1 cellular context compared by ENCODE assay signal in the genomic region with DNA sequence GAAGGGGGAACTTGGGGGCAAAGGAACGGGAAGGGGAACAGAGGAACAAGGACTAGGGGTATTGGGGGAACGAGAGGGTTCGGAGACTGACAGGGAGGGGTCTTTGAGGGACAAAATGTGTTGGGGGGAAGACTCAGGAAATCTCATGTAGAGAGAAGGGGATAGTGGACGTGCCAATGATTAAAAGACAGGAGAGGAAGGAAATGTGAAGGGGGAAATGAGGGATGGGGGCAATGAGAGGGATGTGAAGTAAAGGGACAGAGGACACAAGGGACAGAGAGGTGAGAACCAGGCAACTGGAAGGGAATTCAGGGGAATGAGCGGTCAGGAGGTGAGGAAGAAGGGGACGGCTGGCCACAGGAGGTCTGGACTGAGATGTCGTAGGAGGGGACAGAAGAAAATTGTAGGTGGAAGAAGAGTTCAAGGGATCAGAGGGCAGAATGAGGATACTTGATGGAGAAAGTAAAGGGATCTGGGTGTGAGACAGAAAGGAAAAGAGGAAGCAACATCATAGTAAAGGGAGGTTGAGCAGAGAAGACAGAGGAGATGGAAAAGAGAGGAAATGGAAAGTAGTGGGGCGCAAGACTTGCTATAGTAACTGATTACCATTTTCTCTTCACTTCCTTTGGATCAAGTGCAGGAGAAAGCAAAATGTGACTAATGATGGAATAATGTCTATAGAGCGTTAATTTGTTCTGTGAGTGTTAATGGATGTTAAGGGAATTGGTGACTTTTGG.
TF ChIP-seq lines count a peak whose summit lies in the region.

No MANE protein-coding gene starts in this region.

TF ChIP-seq in A549, 52 proteins besides CTCF, POLR2A, EP300 and RAD21 (continued from another document):
- no peak for TF ChIP-seq HMGXB4 (CRISPR knock-in tag; IDR thresholded peaks at IDR 0.05; ENCODE audit: borderline replicate concordance)
